27 cellular contexts compared by ENCODE assay signal in the genomic region with DNA sequence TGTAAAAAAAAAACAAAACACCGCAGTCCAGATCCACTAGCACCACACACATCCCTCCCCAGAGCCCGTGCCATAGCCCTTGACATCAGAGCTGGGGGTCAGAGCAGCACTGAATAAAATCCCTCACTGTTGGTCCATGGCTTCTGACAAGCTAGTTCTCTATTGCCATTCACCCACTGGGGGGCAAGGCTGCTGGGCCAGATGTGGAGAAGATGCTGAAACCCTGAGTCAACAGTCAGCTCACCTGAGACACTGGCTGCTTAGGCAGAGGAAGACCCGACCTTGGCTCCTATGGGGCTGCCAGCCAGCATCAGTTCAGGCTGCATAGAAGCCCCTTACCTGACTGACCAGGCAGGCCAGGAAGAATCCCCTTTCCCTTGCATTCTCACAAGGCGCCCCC.
"Had no signal": no experiment of that assay in that cellular context is flagged by ENCODE, and none has a peak within 500 bp of the region (broad histone marks: within the 10 kb centered on the region; RNA-seq: fewer than 3 reads in every experiment).

No MANE protein-coding gene starts in this region.

- H3K4me1 ChIP-seq: colonic mucosa, gastroesophageal sphincter, heart left ventricle, left lung, psoas muscle, spleen, tibial nerve, uterus had no signal

- H3K36me3 Mint-ChIP-seq: stimulated activated naive B cell treated with anti-CD40 and anti-IgM and Interleukin-4, amounts not matched to agents 10 μg/mL and 1 μg/mL and 100 μg/mL, for 72 hours had no signal

- H2AFZ ChIP-seq: hepatocyte had no signal

- H3K9me3 ChIP-seq: colonic mucosa, left lung, ovary, psoas muscle, thoracic aorta, upper lobe of left lung, uterus had no signal

- ATAC-seq: esophagus mucosa; gastroesophageal sphincter; heart left ventricle; left cardiac atrium; left lung; naive thymus-derived CD8-positive, alpha-beta T cell; psoas muscle; right cardiac atrium; stimulated activated naive B cell treated with anti-CD40 and anti-IgM and Interleukin-4, amounts not matched to agents 10 μg/mL and 1 μg/mL and 100 μg/mL, for 72 hours had no signal

- DNase-seq: colonic mucosa; effector CD8-positive, alpha-beta T cell; foreskin fibroblast; heart left ventricle; left cardiac atrium; left lung; mesendoderm; naive thymus-derived CD8-positive, alpha-beta T cell; nephron progenitor cell; occipital lobe; ovary; psoas muscle; right cardiac atrium; spleen; stimulated activated naive B cell treated with anti-CD40 and anti-IgM and Interleukin-4, amounts not matched to agents 10 μg/mL and 1 μg/mL and 100 μg/mL, for 72 hours; upper lobe of left lung; uterus had no signal

- H3K4me3 ChIP-seq: colonic mucosa, gastroesophageal sphincter, heart left ventricle, hepatocyte, left lung, ovary, psoas muscle, skin epidermis, spleen, thoracic aorta, tibial nerve, upper lobe of left lung, uterus had no signal

- H3K36me3 ChIP-seq: colonic mucosa, gastroesophageal sphincter, heart left ventricle, left lung, ovary, spleen, thoracic aorta, tibial nerve, upper lobe of left lung, uterus had no signal

- H3K27ac Mint-ChIP-seq: dendritic cell treated with granulocyte-macrophage colony-stimulating factor and Interleukin-4, amounts not matched to agents 40 ng/mL and 50 ng/mL, for 4 days; endodermal cell; naive thymus-derived CD8-positive, alpha-beta T cell; nephron progenitor cell; stimulated activated naive B cell treated with anti-CD40 and anti-IgM and Interleukin-4, amounts not matched to agents 10 μg/mL and 1 μg/mL and 100 μg/mL, for 72 hours; stimulated activated naive CD8-positive, alpha-beta T cell treated with anti-CD3 and anti-CD28 coated beads, Interleukin-15, Interleukin-2, amounts not matched to agents 100 ng/mL and 50 ng/mL, for 24 hours had no signal

- H3K27me3 ChIP-seq: colonic mucosa, hepatocyte, ovary, tibial nerve, upper lobe of left lung, uterus had no signal

- H3K27ac ChIP-seq: colonic mucosa, epithelial cell of prostate, gastroesophageal sphincter, heart left ventricle, hepatocyte, left lung, ovary, psoas muscle, skin epidermis, spleen, thoracic aorta, tibial nerve, upper lobe of left lung, uterus had no signal
